Comparison of ENCODE assay signal across 17 cellular contexts in the genomic region with DNA sequence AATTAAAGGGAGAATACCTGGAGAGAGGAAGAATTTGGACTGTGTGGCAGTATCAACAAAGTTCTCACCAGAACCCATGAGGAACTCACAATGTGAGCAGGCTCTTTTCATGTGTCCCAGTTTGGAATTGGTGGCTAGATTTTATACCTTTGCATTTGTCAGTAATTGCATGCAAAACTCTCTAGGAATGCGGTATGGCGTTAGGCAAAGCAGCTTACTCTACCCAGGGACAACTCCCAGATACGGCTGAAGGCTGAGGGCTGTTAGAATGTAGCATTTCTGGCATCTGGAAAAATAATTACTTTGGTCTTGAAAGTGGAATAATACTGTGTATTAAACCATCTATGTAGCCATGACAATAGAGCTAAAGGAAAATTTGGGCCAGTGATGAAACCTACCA.
"Had no signal": no experiment of that assay in that cellular context is flagged by ENCODE, and none has a peak within 500 bp of the region (broad histone marks: within the 10 kb centered on the region; RNA-seq: fewer than 3 reads in every experiment).

No MANE protein-coding gene starts in this region.

- H3K9me3 ChIP-seq: body of pancreas had no signal

- H3K27ac ChIP-seq: body of pancreas, heart right ventricle, VCaP had no signal

- H3K4me3 ChIP-seq: body of pancreas, heart right ventricle had no signal

- DNase-seq: activated CD4-positive, alpha-beta T cell treated with anti-CD3 and anti-CD28 coated beads, Interleukin-2, amount 10 ng/mL, durations not matched to agents 7 days and 5 days; activated CD4-positive, CD25-positive, alpha-beta regulatory T cell treated with anti-CD3 and anti-CD28 coated beads, Interleukin-2, amount 50 U/mL, for 72 hours; activated CD8-positive, alpha-beta memory T cell treated with anti-CD3 and anti-CD28 coated beads, Interleukin-2, amount 10 ng/mL, durations not matched to agents 7 days and 5 days; activated CD8-positive, alpha-beta T cell treated with anti-CD3 and anti-CD28 coated beads for 36 hours; activated effector memory CD4-positive, alpha-beta T cell treated with anti-CD3 and anti-CD28 coated beads, Interleukin-2, amount 50 U/mL, for 16 hours; activated naive CD4-positive, alpha-beta T cell treated with anti-CD3 and anti-CD28 coated beads, Interleukin-2, amount 10 ng/mL, durations not matched to agents 7 days and 5 days; activated T-cell treated with anti-CD3 and anti-CD28 coated beads for 4 hours; body of pancreas; foreskin fibroblast; heart right ventricle; immature natural killer cell; left ventricle myocardium superior; naive B cell; occipital lobe; stimulated activated CD4-positive, alpha-beta T cell treated with anti-CD3 and anti-CD28 coated beads, Interleukin-4, amount 100 ng/mL, for 1 hour; stimulated activated naive CD4-positive, alpha-beta T cell treated with Interleukin-2 at 50 U/mL for 16 hours had no signal

- H3K27me3 ChIP-seq: body of pancreas, heart right ventricle had no signal

- H3K36me3 ChIP-seq: heart right ventricle had no signal

- H3K4me1 ChIP-seq: body of pancreas, heart right ventricle had no signal
